Comparison of ENCODE assay signal across 1 cellular context in the genomic region with DNA sequence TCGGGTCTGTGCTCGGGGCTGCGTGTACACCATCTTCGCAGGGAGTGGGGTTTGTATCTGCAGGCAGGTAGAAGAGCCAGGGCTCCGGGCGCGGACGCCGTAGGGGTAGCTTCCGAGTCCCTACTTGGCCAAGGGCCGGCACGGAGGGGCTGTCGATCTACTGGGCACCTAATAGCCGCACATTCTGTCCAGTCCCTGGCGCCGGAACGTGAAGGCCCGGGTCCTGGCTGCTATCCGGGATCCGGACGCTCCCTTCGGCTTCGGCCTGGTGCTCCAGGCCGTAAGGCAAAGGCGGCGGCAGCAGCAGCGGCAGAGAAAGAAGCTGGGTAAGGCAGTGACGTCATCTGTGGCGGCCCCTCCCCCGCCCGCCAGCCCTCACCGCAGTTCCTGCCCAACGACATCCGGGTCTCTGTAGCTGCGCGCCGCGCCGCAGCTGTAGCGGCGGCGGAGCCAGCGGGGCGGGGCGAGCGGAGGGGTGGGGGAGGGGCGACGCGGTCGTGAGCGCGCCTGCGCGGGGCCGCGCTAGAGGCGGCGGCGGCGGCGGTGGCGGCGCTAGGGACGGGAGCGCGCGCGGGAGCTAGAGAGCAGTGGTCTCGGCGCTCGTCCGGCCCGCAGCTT.
TF ChIP-seq lines count a peak whose summit lies in the region.

A gene (plus strand): TSS at position 525 of the 618 bp plus-strand sequence. CDS start 33,483 bp downstream, outside the sequence.

TF ChIP-seq in HepG2, 621 proteins besides CTCF, POLR2A, EP300 and RAD21 (continued from another document and continues in another):
- TF ChIP-seq, protein P1, sequence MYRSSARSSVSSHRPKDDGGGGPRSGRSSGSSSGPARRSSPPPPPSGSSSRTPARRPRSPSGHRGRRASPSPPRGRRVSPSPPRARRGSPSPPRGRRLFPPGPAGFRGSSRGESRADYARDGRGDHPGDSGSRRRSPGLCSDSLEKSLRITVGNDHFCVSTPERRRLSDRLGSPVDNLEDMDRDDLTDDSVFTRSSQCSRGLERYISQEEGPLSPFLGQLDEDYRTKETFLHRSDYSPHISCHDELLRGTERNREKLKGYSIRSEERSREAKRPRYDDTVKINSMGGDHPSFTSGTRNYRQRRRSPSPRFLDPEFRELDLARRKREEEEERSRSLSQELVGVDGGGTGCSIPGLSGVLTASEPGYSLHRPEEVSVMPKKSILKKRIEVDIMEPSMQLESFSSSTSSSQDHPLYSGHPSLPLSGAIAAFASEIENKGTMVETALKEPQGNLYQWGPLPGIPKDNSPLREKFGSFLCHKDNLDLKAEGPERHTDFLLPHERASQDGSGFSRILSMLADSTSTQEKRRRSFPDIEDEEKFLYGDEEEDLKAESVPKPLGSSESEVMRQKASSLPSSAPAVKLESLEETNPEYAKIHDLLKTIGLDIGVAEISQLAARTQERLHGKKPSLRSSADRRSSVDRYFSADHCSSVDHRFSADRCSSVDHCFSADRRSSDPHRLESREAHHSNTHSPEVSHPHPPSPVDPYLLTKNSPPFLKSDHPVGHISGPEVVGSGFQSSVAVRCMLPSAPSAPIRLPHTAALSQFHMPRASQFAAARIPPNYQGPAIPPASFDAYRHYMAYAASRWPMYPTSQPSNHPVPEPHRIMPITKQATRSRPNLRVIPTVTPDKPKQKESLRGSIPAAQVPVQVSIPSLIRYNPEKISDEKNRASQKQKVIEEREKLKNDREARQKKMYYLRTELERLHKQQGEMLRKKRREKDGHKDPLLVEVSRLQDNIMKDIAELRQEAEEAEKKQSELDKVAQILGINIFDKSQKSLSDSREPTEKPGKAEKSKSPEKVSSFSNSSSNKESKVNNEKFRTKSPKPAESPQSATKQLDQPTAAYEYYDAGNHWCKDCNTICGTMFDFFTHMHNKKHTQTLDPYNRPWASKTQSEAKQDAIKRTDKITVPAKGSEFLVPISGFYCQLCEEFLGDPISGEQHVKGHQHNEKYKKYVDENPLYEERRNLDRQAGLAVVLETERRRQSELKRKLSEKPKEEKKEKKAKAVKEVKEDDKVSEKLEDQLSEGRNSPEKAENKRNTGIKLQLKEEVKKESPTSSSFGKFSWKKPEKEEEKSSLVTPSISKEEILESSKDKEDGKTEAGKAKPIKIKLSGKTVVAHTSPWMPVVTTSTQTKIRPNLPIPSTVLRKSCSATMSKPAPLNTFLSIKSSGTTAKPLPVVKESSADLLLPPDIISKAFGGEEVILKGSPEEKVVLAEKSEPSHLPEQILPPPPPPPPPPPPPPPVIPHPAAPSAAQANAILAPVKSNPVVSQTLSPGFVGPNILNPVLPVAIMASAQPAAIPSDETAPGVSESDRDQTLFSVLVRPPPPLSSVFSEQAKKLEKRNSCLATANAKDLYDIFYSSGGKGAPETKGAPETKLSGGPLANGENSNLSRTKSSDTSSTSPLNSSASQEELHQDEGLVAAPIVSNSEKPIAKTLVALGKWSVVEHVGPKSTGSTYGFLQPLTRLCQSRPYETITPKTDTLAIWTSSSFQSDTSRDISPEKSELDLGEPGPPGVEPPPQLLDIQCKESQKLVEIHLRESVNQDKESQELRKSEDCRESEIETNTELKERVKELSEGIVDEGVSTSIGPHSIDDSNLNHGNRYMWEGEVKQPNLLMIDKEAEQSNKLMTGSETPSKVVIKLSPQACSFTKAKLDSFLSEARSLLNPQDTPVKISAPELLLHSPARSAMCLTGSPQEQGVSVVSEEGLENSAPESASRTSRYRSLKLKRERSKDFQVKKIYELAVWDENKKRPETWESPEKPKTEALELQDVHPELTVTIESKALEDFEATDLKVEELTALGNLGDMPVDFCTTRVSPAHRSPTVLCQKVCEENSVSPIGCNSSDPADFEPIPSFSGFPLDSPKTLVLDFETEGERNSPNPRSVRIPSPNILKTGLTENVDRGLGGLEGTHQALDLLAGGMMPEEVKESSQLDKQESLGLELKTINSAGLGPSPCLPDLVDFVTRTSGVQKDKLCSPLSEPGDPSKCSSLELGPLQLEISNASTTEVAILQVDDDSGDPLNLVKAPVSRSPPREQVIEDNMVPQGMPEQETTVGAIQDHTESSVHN (CRISPR knock-in tag; IDR thresholded peaks at IDR 0.05) = peak; percentile 65; the same call in 1 of the 2 replicates
- TF ChIP-seq GTF3A (CRISPR knock-in tag; conservative IDR thresholded peaks at IDR 0.05) (no peak), MAF1 (CRISPR knock-in tag; IDR thresholded peaks at IDR 0.05; ENCODE audit: borderline replicate concordance) (0 out of 2 replicates have a peak, but pooled peaks have one; percentile 65), ZNF777 (CRISPR knock-in tag; IDR thresholded peaks at IDR 0.05) (peak; percentile 23; the same call in 1 of the 2 replicates), ZNF556 (CRISPR knock-in tag; IDR thresholded peaks at IDR 0.05; ENCODE audit: borderline replicate concordance) (peak; percentile 85; the same call in 1 of the 2 replicates), ZNF230 (CRISPR knock-in tag; IDR thresholded peaks at IDR 0.05) (0 out of 2 replicates have a peak, but pooled peaks have one; percentile 68), ZNF256 (CRISPR knock-in tag; conservative IDR thresholded peaks at IDR 0.05) (peak; percentile 87), RBM39 (IDR thresholded peaks at IDR 0.05; ENCODE audit: low read depth, low read length, poor library complexity, severe bottlenecking) (peak; percentile 98), ZNF598 (CRISPR knock-in tag; IDR thresholded peaks at IDR 0.05; ENCODE audit: borderline replicate concordance) (peak; percentile 92), BORCS8-MEF2B (CRISPR knock-in tag; IDR thresholded peaks at IDR 0.05) (no peak), ZBTB7B (CRISPR knock-in tag; IDR thresholded peaks at IDR 0.05) (0 out of 2 replicates have a peak, but pooled peaks have one; percentile 12), ZNF207 (IDR thresholded peaks at IDR 0.05; ENCODE audit: borderline replicate concordance) (no peak), SALL2 (CRISPR knock-in tag; IDR thresholded peaks at IDR 0.05) (no peak), NFRKB (IDR thresholded peaks at IDR 0.05) (no peak), ZNF296 (CRISPR knock-in tag; conservative IDR thresholded peaks at IDR 0.05) (no peak), TRIM24 (CRISPR knock-in tag; IDR thresholded peaks at IDR 0.05) (no peak), ZNF615 (CRISPR knock-in tag; IDR thresholded peaks at IDR 0.05; ENCODE audit: borderline replicate concordance) (no peak), ZNF496 (CRISPR knock-in tag; IDR thresholded peaks at IDR 0.05; ENCODE audit: insufficient replicate concordance) (no peak), EEA1 (CRISPR knock-in tag; IDR thresholded peaks at IDR 0.05; ENCODE audit: borderline replicate concordance) (peak; percentile 66; the same call in 1 of the 2 replicates), ZNF326 (CRISPR knock-in tag; IDR thresholded peaks at IDR 0.05; ENCODE audit: borderline replicate concordance) (no peak), SSRP1 (CRISPR knock-in tag; IDR thresholded peaks at IDR 0.05) (no peak), NCOA1 (CRISPR knock-in tag; IDR thresholded peaks at IDR 0.05) (no peak), ZNF7 (CRISPR knock-in tag; IDR thresholded peaks at IDR 0.05) (no peak), ZNF550 (CRISPR knock-in tag; IDR thresholded peaks at IDR 0.05; ENCODE audit: borderline replicate concordance) (no peak), HNF4G (IDR thresholded peaks at IDR 0.05; ENCODE audit: borderline replicate concordance, low read depth, low read length) (no peak), HNF4G (CRISPR knock-in tag; IDR thresholded peaks at IDR 0.05; ENCODE audit: borderline replicate concordance, low read depth) (0 out of 2 replicates have a peak, but pooled peaks have one; percentile 18), JARID2 (CRISPR knock-in tag; IDR thresholded peaks at IDR 0.05; ENCODE audit: insufficient replicate concordance) (no peak), MED8 (CRISPR knock-in tag; IDR thresholded peaks at IDR 0.05; ENCODE audit: insufficient replicate concordance) (peak; percentile 23), NFKB2 (CRISPR knock-in tag; IDR thresholded peaks at IDR 0.05; ENCODE audit: borderline replicate concordance) (peak; percentile 88; the same call in 1 of the 2 replicates), ZNF44 (CRISPR knock-in tag; IDR thresholded peaks at IDR 0.05) (no peak), RFX5 (IDR thresholded peaks at IDR 0.05; ENCODE audit: low read depth, low read length) (peak; percentile 74), ZFYVE20 (CRISPR knock-in tag; IDR thresholded peaks at IDR 0.05; ENCODE audit: borderline replicate concordance, low read depth) (no peak), KDM1A (CRISPR knock-in tag; IDR thresholded peaks at IDR 0.05) (no peak), ZNF607 (CRISPR knock-in tag; IDR thresholded peaks at IDR 0.05; ENCODE audit: borderline replicate concordance) (0 out of 2 replicates have a peak, but pooled peaks have one; percentile 46), CHD4 (IDR thresholded peaks at IDR 0.05; ENCODE audit: borderline replicate concordance, low read length) (no peak), GFI1 (CRISPR knock-in tag; IDR thresholded peaks at IDR 0.05; ENCODE audit: borderline replicate concordance) (no peak)
- TF ChIP-seq, protein P2, sequence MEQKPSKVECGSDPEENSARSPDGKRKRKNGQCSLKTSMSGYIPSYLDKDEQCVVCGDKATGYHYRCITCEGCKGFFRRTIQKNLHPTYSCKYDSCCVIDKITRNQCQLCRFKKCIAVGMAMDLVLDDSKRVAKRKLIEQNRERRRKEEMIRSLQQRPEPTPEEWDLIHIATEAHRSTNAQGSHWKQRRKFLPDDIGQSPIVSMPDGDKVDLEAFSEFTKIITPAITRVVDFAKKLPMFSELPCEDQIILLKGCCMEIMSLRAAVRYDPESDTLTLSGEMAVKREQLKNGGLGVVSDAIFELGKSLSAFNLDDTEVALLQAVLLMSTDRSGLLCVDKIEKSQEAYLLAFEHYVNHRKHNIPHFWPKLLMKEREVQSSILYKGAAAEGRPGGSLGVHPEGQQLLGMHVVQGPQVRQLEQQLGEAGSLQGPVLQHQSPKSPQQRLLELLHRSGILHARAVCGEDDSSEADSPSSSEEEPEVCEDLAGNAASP (CRISPR knock-in tag; IDR thresholded peaks at IDR 0.05; ENCODE audit: borderline replicate concordance) = no peak
- TF ChIP-seq, protein P3, sequence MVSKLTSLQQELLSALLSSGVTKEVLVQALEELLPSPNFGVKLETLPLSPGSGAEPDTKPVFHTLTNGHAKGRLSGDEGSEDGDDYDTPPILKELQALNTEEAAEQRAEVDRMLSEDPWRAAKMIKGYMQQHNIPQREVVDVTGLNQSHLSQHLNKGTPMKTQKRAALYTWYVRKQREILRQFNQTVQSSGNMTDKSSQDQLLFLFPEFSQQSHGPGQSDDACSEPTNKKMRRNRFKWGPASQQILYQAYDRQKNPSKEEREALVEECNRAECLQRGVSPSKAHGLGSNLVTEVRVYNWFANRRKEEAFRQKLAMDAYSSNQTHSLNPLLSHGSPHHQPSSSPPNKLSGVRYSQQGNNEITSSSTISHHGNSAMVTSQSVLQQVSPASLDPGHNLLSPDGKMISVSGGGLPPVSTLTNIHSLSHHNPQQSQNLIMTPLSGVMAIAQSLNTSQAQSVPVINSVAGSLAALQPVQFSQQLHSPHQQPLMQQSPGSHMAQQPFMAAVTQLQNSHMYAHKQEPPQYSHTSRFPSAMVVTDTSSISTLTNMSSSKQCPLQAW (CRISPR knock-in tag; IDR thresholded peaks at IDR 0.05) = peak; percentile 33; the same call in 1 of the 2 replicates
- TF ChIP-seq, protein P4, sequence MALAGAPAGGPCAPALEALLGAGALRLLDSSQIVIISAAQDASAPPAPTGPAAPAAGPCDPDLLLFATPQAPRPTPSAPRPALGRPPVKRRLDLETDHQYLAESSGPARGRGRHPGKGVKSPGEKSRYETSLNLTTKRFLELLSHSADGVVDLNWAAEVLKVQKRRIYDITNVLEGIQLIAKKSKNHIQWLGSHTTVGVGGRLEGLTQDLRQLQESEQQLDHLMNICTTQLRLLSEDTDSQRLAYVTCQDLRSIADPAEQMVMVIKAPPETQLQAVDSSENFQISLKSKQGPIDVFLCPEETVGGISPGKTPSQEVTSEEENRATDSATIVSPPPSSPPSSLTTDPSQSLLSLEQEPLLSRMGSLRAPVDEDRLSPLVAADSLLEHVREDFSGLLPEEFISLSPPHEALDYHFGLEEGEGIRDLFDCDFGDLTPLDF (CRISPR knock-in tag; IDR thresholded peaks at IDR 0.05) = no peak; the same call in 1 of the 2 replicates
- TF ChIP-seq, protein P5, sequence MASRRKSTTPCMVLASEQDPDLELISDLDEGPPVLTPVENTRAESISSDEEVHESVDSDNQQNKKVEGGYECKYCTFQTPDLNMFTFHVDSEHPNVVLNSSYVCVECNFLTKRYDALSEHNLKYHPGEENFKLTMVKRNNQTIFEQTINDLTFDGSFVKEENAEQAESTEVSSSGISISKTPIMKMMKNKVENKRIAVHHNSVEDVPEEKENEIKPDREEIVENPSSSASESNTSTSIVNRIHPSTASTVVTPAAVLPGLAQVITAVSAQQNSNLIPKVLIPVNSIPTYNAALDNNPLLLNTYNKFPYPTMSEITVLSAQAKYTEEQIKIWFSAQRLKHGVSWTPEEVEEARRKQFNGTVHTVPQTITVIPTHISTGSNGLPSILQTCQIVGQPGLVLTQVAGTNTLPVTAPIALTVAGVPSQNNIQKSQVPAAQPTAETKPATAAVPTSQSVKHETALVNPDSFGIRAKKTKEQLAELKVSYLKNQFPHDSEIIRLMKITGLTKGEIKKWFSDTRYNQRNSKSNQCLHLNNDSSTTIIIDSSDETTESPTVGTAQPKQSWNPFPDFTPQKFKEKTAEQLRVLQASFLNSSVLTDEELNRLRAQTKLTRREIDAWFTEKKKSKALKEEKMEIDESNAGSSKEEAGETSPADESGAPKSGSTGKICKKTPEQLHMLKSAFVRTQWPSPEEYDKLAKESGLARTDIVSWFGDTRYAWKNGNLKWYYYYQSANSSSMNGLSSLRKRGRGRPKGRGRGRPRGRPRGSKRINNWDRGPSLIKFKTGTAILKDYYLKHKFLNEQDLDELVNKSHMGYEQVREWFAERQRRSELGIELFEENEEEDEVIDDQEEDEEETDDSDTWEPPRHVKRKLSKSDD (CRISPR knock-in tag; IDR thresholded peaks at IDR 0.05; ENCODE audit: low read depth) = no peak
- TF ChIP-seq, protein P6, sequence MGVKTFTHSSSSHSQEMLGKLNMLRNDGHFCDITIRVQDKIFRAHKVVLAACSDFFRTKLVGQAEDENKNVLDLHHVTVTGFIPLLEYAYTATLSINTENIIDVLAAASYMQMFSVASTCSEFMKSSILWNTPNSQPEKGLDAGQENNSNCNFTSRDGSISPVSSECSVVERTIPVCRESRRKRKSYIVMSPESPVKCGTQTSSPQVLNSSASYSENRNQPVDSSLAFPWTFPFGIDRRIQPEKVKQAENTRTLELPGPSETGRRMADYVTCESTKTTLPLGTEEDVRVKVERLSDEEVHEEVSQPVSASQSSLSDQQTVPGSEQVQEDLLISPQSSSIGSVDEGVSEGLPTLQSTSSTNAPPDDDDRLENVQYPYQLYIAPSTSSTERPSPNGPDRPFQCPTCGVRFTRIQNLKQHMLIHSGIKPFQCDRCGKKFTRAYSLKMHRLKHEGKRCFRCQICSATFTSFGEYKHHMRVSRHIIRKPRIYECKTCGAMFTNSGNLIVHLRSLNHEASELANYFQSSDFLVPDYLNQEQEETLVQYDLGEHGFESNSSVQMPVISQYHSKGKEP (CRISPR knock-in tag; IDR thresholded peaks at IDR 0.05) = no peak
- TF ChIP-seq, protein P7, sequence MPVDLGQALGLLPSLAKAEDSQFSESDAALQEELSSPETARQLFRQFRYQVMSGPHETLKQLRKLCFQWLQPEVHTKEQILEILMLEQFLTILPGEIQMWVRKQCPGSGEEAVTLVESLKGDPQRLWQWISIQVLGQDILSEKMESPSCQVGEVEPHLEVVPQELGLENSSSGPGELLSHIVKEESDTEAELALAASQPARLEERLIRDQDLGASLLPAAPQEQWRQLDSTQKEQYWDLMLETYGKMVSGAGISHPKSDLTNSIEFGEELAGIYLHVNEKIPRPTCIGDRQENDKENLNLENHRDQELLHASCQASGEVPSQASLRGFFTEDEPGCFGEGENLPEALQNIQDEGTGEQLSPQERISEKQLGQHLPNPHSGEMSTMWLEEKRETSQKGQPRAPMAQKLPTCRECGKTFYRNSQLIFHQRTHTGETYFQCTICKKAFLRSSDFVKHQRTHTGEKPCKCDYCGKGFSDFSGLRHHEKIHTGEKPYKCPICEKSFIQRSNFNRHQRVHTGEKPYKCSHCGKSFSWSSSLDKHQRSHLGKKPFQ (CRISPR knock-in tag; IDR thresholded peaks at IDR 0.05; ENCODE audit: insufficient replicate concordance) = no peak
